In genomic region chr17:7915611-7916382, GRCh38 we compare ENCODE assay signal across 8 cellular contexts. TPM values are rescaled to one million over a fixed set of nuclear protein-coding genes. Genes with fewer than 3 reads are reported as not detected.
DNase-seq lines count a peak whose midpoint lies in the region; ATAC-seq and TF ChIP-seq lines count a peak whose summit lies in the region.

Gene RNF227, minus strand, starts transcription at chr17:7916289. Its CDS starts 94 bp downstream, at chr17:7916195.

- TF ChIP-seq POLR2A in Peyer's patch (IDR thresholded peaks at IDR 0.05) = peak in 1 of 2 donors; percentile 46

- intact Hi-C loops in activated T-helper 1 cell treated with anti-CD3 and anti-CD28 coated beads, Interleukin-12 subunit alpha, Interleukin-12 subunit beta, Interleukin-2, Interleukin-4 antibody, amounts not matched to agents 30 ng/mL and 10 ng/mL and 1 ng/mL, durations not matched to agents 14 hours and 24 hours and 36 hours (cut with micrococcal nuclease) = loop anchor here (1.0 to 2.0 kb wide), 4 partner anchors 17 to 71 kb away; partner anchors contain the start of gene CNTROB
- intact Hi-C loops in naive thymus-derived CD4-positive, alpha-beta T cell (cut with micrococcal nuclease) = loop anchor here (1.0 kb wide), 5 partner anchors 17 to 58 kb away; partner anchors contain the start of genes CNTROB (in 2 of the 2) and NAA38 (in 1 of the 2)

- peak within 1 kb of the TSS; percentile 13 for H3K27ac ChIP-seq in Karpas-422 (ENCODE audit: low read length)
- H3K27ac ChIP-seq in Peyer's patch = peak within 1 kb of the TSS; percentile 89 to 97 (median 93)
- peak within 1 kb of the TSS; percentile 75 for H3K27ac ChIP-seq in naive thymus-derived CD4-positive, alpha-beta T cell (ENCODE audit: low read depth, low read length)

- CTCF ChIA-PET in naive thymus-derived CD4-positive, alpha-beta T cell (lab: Charles Lee) = interaction anchor here (0.7 to 3.9 kb wide), 10 partner anchors 9 to 74 kb away, joined by 3 to 48 read pairs (median 4); partner anchors contain the start of genes CNTROB, CYB5D1, NAA38 and TRAPPC1

- peak within 1 kb of the TSS; percentile 63 for H3K9ac ChIP-seq in Karpas-422 (ENCODE audit: low read length)

- POLR2A ChIA-PET in naive thymus-derived CD4-positive, alpha-beta T cell (lab: Charles Lee) = interaction anchor here (0.6 to 6.0 kb wide), 21 partner anchors 11 to 304 kb away, joined by 3 to 74 read pairs (median 6); partner anchors contain the start of genes CNTROB, CYB5D1, KCNAB3 and KDM6B

- peaks cover 13% of the 10 kb centered on the region; the same call in 1 of the 2 replicates for H3K36me3 ChIP-seq in Karpas-422 (ENCODE audit: insufficient read depth, low read length)
- H3K36me3 ChIP-seq in Peyer's patch = peaks cover 0 to 16% (median 0%) of the 10 kb centered on the region in 3 donors
- peaks cover 0 to 18% (median 7%) of the 10 kb centered on the region in 3 experiments for H3K36me3 ChIP-seq in naive thymus-derived CD4-positive, alpha-beta T cell (ENCODE audit: control insufficient read depth in 2 of 3, insufficient read depth in 3 of 3, low read length in 3 of 3)

- peak in 2 of 6 experiments; percentile 4 to 28 for TF ChIP-seq CTCF in Peyer's patch (IDR thresholded peaks at IDR 0.05)

- H3K9me2 ChIP-seq in Karpas-422 (replicated peaks; ENCODE audit: insufficient read depth, low read length) = no peaks in the 10 kb centered on the region

- no peaks in the 10 kb centered on the region for H3K79me2 ChIP-seq in Karpas-422 (ENCODE audit: low read length)

- H3K4me3 ChIP-seq in Karpas-422 (ENCODE audit: low read length) (peak within 1 kb of the TSS; percentile 68), Peyer's patch (peak within 1 kb of the TSS; percentile 61 to 77 (median 68))
- H3K4me3 ChIP-seq in naive thymus-derived CD4-positive, alpha-beta T cell (ENCODE audit: low read length) = peak within 1 kb of the TSS; percentile 91

- H3K9me3 Mint-ChIP-seq in activated T-helper 1 cell treated with anti-CD3 and anti-CD28 coated beads, Interleukin-12 subunit alpha, Interleukin-12 subunit beta, Interleukin-2, Interleukin-4 antibody, amounts not matched to agents 30 ng/mL and 10 ng/mL and 1 ng/mL, durations not matched to agents 14 hours and 24 hours and 36 hours = no peaks in the 10 kb centered on the region
- H3K9me3 Mint-ChIP-seq in naive thymus-derived CD4-positive, alpha-beta T cell = peaks cover 0 to 1% (median 0%) of the 10 kb centered on the region in 11 donors
- no peaks in the 10 kb centered on the region for H3K9me3 Mint-ChIP-seq in stimulated activated effector memory CD8-positive, alpha-beta T cell treated with anti-CD3 and anti-CD28 coated beads, Interleukin-12 subunit alpha, Interleukin-12 subunit beta, amount 100 ng/mL, for 72 hours

- peak within 1 kb of the TSS; percentile 38; the same call in 1 of the 2 replicates for H2AFZ ChIP-seq in Karpas-422 (ENCODE audit: low read length)

- peaks cover 19% of the 10 kb centered on the region for H3K36me3 Mint-ChIP-seq in activated T-helper 1 cell treated with anti-CD3 and anti-CD28 coated beads, Interleukin-12 subunit alpha, Interleukin-12 subunit beta, Interleukin-2, Interleukin-4 antibody, amounts not matched to agents 30 ng/mL and 10 ng/mL and 1 ng/mL, durations not matched to agents 14 hours and 24 hours and 36 hours (ENCODE audit: low read depth)
- peaks cover under 1 to 4% (median 3%) of the 10 kb centered on the region in 5 donors for H3K36me3 Mint-ChIP-seq in naive thymus-derived CD4-positive, alpha-beta T cell
- H3K36me3 Mint-ChIP-seq in stimulated activated effector memory CD8-positive, alpha-beta T cell treated with anti-CD3 and anti-CD28 coated beads, Interleukin-12 subunit alpha, Interleukin-12 subunit beta, amount 100 ng/mL, for 72 hours = peaks cover 5% of the 10 kb centered on the region

- H3K9me3 ChIP-seq in Karpas-422 (ENCODE audit: low read length) (no peaks in the 10 kb centered on the region), Peyer's patch (no peaks in the 10 kb centered on the region)
- no peaks in the 10 kb centered on the region for H3K9me3 ChIP-seq in naive thymus-derived CD4-positive, alpha-beta T cell (ENCODE audit: control insufficient read depth in 2 of 3, low read length in 3 of 3)

- peak; percentile 66 for ATAC-seq in GM21737 (IDR thresholded peaks at IDR 0.05; ENCODE audit: unreplicated experiment)
- ATAC-seq in naive thymus-derived CD4-positive, alpha-beta T cell = peak; percentile 88
- ATAC-seq in stimulated activated effector memory CD8-positive, alpha-beta T cell treated with anti-CD3 and anti-CD28 coated beads, Interleukin-12 subunit alpha, Interleukin-12 subunit beta, amount 100 ng/mL, for 72 hours = peak; percentile 86

- H4K20me1 ChIP-seq in Karpas-422 (ENCODE audit: insufficient read depth, low read depth, low read length) = no peaks in the 10 kb centered on the region

- H3K4me3 Mint-ChIP-seq in activated T-helper 1 cell treated with anti-CD3 and anti-CD28 coated beads, Interleukin-12 subunit alpha, Interleukin-12 subunit beta, Interleukin-2, Interleukin-4 antibody, amounts not matched to agents 30 ng/mL and 10 ng/mL and 1 ng/mL, durations not matched to agents 14 hours and 24 hours and 36 hours = peak within 1 kb of the TSS; percentile 92
- peak within 1 kb of the TSS; percentile 64 to 98 (median 88) for H3K4me3 Mint-ChIP-seq in naive thymus-derived CD4-positive, alpha-beta T cell
- peak within 1 kb of the TSS; percentile 86 for H3K4me3 Mint-ChIP-seq in stimulated activated effector memory CD8-positive, alpha-beta T cell treated with anti-CD3 and anti-CD28 coated beads, Interleukin-12 subunit alpha, Interleukin-12 subunit beta, amount 100 ng/mL, for 72 hours

- H3K4me2 ChIP-seq in Karpas-422 (ENCODE audit: low read depth, low read length, poor library complexity, severe bottlenecking) = peak within 1 kb of the TSS; percentile 71

- peaks cover 33% of the 10 kb centered on the region for H3K4me1 Mint-ChIP-seq in activated T-helper 1 cell treated with anti-CD3 and anti-CD28 coated beads, Interleukin-12 subunit alpha, Interleukin-12 subunit beta, Interleukin-2, Interleukin-4 antibody, amounts not matched to agents 30 ng/mL and 10 ng/mL and 1 ng/mL, durations not matched to agents 14 hours and 24 hours and 36 hours (ENCODE audit: low read depth)
- peaks cover 22 to 37% (median 35%) of the 10 kb centered on the region in 7 donors for H3K4me1 Mint-ChIP-seq in naive thymus-derived CD4-positive, alpha-beta T cell
- H3K4me1 Mint-ChIP-seq in stimulated activated effector memory CD8-positive, alpha-beta T cell treated with anti-CD3 and anti-CD28 coated beads, Interleukin-12 subunit alpha, Interleukin-12 subunit beta, amount 100 ng/mL, for 72 hours = peaks cover 28% of the 10 kb centered on the region

- peak within 1 kb of the TSS; percentile 96 for H3K27ac Mint-ChIP-seq in activated T-helper 1 cell treated with anti-CD3 and anti-CD28 coated beads, Interleukin-12 subunit alpha, Interleukin-12 subunit beta, Interleukin-2, Interleukin-4 antibody, amounts not matched to agents 30 ng/mL and 10 ng/mL and 1 ng/mL, durations not matched to agents 14 hours and 24 hours and 36 hours
- peak within 1 kb of the TSS; percentile 82 to 95 (median 92) for H3K27ac Mint-ChIP-seq in naive thymus-derived CD4-positive, alpha-beta T cell
- H3K27ac Mint-ChIP-seq in stimulated activated effector memory CD8-positive, alpha-beta T cell treated with anti-CD3 and anti-CD28 coated beads, Interleukin-12 subunit alpha, Interleukin-12 subunit beta, amount 100 ng/mL, for 72 hours = peak within 1 kb of the TSS; percentile 90

- DNase-seq in DMS 273 (lab: John Stamatoyannopoulos, UW; ENCODE audit: unreplicated experiment) = peak; percentile 96
- peak; percentile 96 for DNase-seq in Karpas-422
- DNase-seq in Peyer's patch = peak; percentile 83 to 94 (median 93)
- DNase-seq in activated T-helper 1 cell treated with anti-CD3 and anti-CD28 coated beads, Interleukin-12 subunit alpha, Interleukin-12 subunit beta, Interleukin-2, Interleukin-4 antibody, amounts not matched to agents 30 ng/mL and 10 ng/mL and 1 ng/mL, durations not matched to agents 14 hours and 24 hours and 36 hours (ENCODE audit: low spot score) = peak; percentile 77
- DNase-seq in fibroblast of gingiva (ENCODE audit: low read depth) = peak; percentile 96
- DNase-seq in naive thymus-derived CD4-positive, alpha-beta T cell = peak; percentile 74 to 90 (median 83)
- peak; percentile 78 to 94 for DNase-seq in stimulated activated effector memory CD8-positive, alpha-beta T cell treated with anti-CD3 and anti-CD28 coated beads, Interleukin-12 subunit alpha, Interleukin-12 subunit beta, amount 100 ng/mL, for 72 hours (ENCODE audit: low spot score in 2 of 2)

- H3K4me1 ChIP-seq in Karpas-422 (ENCODE audit: low read length) = peaks cover 52% of the 10 kb centered on the region
- peaks cover 0 to 20% (median 10%) of the 10 kb centered on the region in 4 donors for H3K4me1 ChIP-seq in Peyer's patch
- H3K4me1 ChIP-seq in naive thymus-derived CD4-positive, alpha-beta T cell (ENCODE audit: control insufficient read depth in 2 of 2, insufficient read depth in 2 of 2, low read length in 2 of 2) = peaks cover 20 to 22% of the 10 kb centered on the region in 2 donors

- H3K27me3 Mint-ChIP-seq in activated T-helper 1 cell treated with anti-CD3 and anti-CD28 coated beads, Interleukin-12 subunit alpha, Interleukin-12 subunit beta, Interleukin-2, Interleukin-4 antibody, amounts not matched to agents 30 ng/mL and 10 ng/mL and 1 ng/mL, durations not matched to agents 14 hours and 24 hours and 36 hours (ENCODE audit: insufficient read depth) = no peaks in the 10 kb centered on the region
- no peaks in the 10 kb centered on the region for H3K27me3 Mint-ChIP-seq in naive thymus-derived CD4-positive, alpha-beta T cell

- H3K27me3 ChIP-seq in Karpas-422 (ENCODE audit: low read length) (no peaks in the 10 kb centered on the region), Peyer's patch (no peaks in the 10 kb centered on the region)
- H3K27me3 ChIP-seq in naive thymus-derived CD4-positive, alpha-beta T cell (ENCODE audit: control insufficient read depth in 2 of 2, insufficient read depth in 2 of 2, low read length in 2 of 2) = no peaks in the 10 kb centered on the region

RNA-seq across cellular contexts. Expression of gene RNF227, which starts in this region (rescaled TPM):
- 2.1 and 3.5 TPM in 2 replicates for total RNA-seq in Karpas-422 (2014; rRNA removed; shearing (Covaris generic); ENCODE audit: low replicate concordance)
- 1 to 10 TPM in 3 of 4 donors, not detected in 1; 1.2 to 5.1 (median 1.6) TPM for total RNA-seq in Peyer's patch
- 6.2 and 6.3 TPM in 2 replicates for total RNA-seq in activated T-helper 1 cell treated with anti-CD3 and anti-CD28 coated beads, Interleukin-12 subunit alpha, Interleukin-12 subunit beta, Interleukin-2, Interleukin-4 antibody, amounts not matched to agents 30 ng/mL and 10 ng/mL and 1 ng/mL, durations not matched to agents 14 hours and 24 hours and 36 hours
- 1 to 10 TPM; 2.6 to 8.2 (median 5.5) TPM for total RNA-seq in naive thymus-derived CD4-positive, alpha-beta T cell
- polyA plus RNA-seq in naive thymus-derived CD4-positive, alpha-beta T cell = 1 to 10 TPM; 3.2 to 4.9 TPM

Comparison
In these comparisons a context has a peak if more than half of its experiments do, and no peak if none do; other contexts are left out.
1. Peak in every context shown above with its lines: DNase-seq, ATAC-seq, H3K4me3 ChIP-seq and H3K27ac ChIP-seq.
2. H3K27ac ChIP-seq: peak in every context shown above with its lines; median percentile 93 in Peyer's patch; 75 in naive thymus-derived CD4-positive, alpha-beta T cell; 13 in Karpas-422.